8 cellular contexts compared by ENCODE assay signal in the genomic region with DNA sequence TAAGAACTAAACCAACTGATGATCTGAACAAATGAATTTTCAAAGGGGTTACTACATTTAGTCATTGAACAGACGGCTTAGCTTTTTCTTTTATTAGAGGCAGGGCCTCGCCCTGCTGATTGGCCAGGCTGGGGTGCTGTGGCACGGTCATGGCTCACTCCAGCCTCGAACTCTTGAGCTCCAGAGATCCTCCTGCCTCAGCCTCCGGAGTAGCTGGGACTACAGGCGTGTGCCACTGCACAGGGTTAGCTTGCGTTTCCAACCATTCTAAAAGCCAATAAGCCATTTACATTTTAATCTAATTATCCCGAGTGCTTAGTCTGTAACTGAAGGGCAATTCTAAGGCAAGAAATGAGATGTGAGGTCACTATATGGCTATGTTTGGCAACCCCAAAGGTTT. TPM values are rescaled to one million over a fixed set of nuclear protein-coding genes. Genes with fewer than 3 reads are reported as not detected.
A peak's percentile ranks its signal among the peaks of the same experiment; 100 is the strongest.
DNase-seq lines count a peak whose midpoint lies in the region; ATAC-seq and TF ChIP-seq lines count a peak whose summit lies in the region.

No MANE protein-coding gene starts in this region.

- no peaks in the 10 kb centered on the region for H3K36me3 ChIP-seq in Peyer's patch

- H3K27me3 Mint-ChIP-seq in natural killer cell (ENCODE audit: low read depth in 2 of 2): no peaks in the 10 kb centered on the region

- no peaks in the 10 kb centered on the region for H3K27me3 ChIP-seq in Peyer's patch

- peaks cover 35 to 39% of the 10 kb centered on the region in 2 donors for H3K4me1 Mint-ChIP-seq in natural killer cell

- H3K4me3 Mint-ChIP-seq in natural killer cell: peak overlapping the region; percentile 98

- peak overlapping the region; percentile 98 to 100 for H3K27ac Mint-ChIP-seq in natural killer cell

- intact Hi-C loops in natural killer cell (cut with micrococcal nuclease): no loop called here

- peak overlapping the region; percentile 92 to 100 (median 98) for H3K27ac ChIP-seq in Peyer's patch
- peak overlapping the region; percentile 98 to 99 for H3K27ac ChIP-seq in coronary artery

- ATAC-seq in natural killer cell (no peak), HG02798 (IDR thresholded peaks at IDR 0.05; ENCODE audit: poor library complexity, unreplicated experiment) (no peak), GM21515 (IDR thresholded peaks at IDR 0.05; ENCODE audit: unreplicated experiment) (no peak), esophagus mucosa (no peak)

- no peak for TF ChIP-seq POLR2A in Peyer's patch (IDR thresholded peaks at IDR 0.05)

- no peak for TF ChIP-seq CTCF in Peyer's patch (IDR thresholded peaks at IDR 0.05)
- TF ChIP-seq CTCF in coronary artery (IDR thresholded peaks at IDR 0.05): no peak
- TF ChIP-seq CTCF in natural killer cell (IDR thresholded peaks at IDR 0.05): no peak

- H3K4me1 ChIP-seq in Peyer's patch: peaks cover 0 to 10% (median 4%) of the 10 kb centered on the region in 4 donors

- no peaks in the 10 kb centered on the region for H3K36me3 Mint-ChIP-seq in natural killer cell

- H3K9me3 Mint-ChIP-seq in natural killer cell: no peaks in the 10 kb centered on the region

- DNase-seq in Peyer's patch: no peak
- DNase-seq in coronary artery (ENCODE audit: low spot score): no peak
- no peak for DNase-seq in natural killer cell
- no peak for DNase-seq in Kasumi-1 (lab: John Stamatoyannopoulos, UW)

- H3K9me3 ChIP-seq in Peyer's patch: no peaks in the 10 kb centered on the region

- H3K4me3 ChIP-seq in GM08714 (ENCODE audit: low read length) (peak overlapping the region; percentile 90), Peyer's patch (peak overlapping the region; percentile 60 to 96 (median 84)), coronary artery (peak overlapping the region; percentile 85)

RNA-seq across cellular contexts. Expression of a gene that starts 1.7 kb away (rescaled TPM):
- 100 to 1,000 TPM in 3 of 4 donors, 10 to 100 TPM in 1; 76.7 to 164 (median 109) TPM for total RNA-seq in Peyer's patch
- total RNA-seq in natural killer cell: 100 to 1,000 TPM; 149 to 179 (median 163) TPM
- total RNA-seq in esophagus mucosa: 34.6 TPM
